ENCODE assay signal across 8 cellular contexts in genomic region chr10:12791728-12792127, GRCh38.
"Had no signal": no experiment of that assay in that cellular context is flagged by ENCODE, and none has a peak within 500 bp of the region (broad histone marks: within the 10 kb centered on the region; RNA-seq: fewer than 3 reads in every experiment).

No MANE protein-coding gene starts in this region.

- H3K9ac ChIP-seq: KMS-11 had no signal

- H3K27ac ChIP-seq: HL-60, KMS-11 had no signal

- H3K4me2 ChIP-seq: KMS-11 had no signal

- H3K4me3 ChIP-seq: K562 had no signal

- ATAC-seq: HepG2, K562 had no signal

- DNase-seq: IMR-90, KBM-7, KG1 had no signal

- FAIRE-seq: HepG2, HTR-8/SVneo, K562 had no signal
